ENCODE assay signal across 2 cellular contexts in the genomic region with DNA sequence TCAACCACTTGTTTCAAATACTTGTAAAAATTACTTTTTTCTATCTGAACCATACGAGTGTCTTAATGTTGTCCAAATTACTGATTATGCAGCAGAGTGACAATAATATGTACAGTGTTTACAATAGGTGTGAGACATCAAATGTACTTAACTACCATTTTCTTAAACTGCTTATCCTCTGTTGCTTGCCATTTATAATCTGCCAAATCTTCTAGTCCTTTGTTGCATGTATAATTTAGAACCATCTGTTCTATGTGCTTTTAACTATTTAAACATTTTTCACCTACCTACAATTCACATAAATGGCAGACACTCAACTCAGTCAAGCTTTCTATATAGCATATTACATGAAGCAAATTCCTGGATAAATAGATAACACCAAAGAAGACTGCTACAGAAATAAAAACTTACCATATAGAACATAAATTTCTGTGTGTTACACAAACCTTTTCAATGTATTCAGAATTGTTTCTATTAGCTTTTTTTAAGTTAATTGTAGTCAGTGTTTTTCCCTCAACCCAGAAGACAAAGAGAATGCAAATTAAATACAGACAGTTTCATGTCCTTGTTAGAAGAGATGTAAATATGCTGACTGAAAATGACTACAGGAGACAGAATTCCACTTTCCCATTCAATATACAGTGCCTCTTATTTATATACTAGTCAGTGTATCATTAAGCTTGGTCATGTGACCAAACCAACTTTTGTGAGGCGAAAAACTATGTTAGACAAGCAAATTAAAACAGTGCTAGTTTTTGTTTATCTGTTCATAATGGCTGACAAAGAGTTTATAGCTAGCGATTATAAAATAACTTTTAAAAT.
TF ChIP-seq lines count a peak whose summit lies in the region.

No MANE protein-coding gene starts in this region.

TF ChIP-seq in GM12878, 131 proteins besides CTCF, POLR2A, EP300 and RAD21:
- no peak for TF ChIP-seq ZZZ3 (IDR thresholded peaks at IDR 0.05; ENCODE audit: control insufficient read depth, insufficient read length, low read depth)
- no peak for TF ChIP-seq CHD2 (IDR thresholded peaks at IDR 0.05; ENCODE audit: borderline replicate concordance, low read depth, low read length)
- TF ChIP-seq, protein P1, sequence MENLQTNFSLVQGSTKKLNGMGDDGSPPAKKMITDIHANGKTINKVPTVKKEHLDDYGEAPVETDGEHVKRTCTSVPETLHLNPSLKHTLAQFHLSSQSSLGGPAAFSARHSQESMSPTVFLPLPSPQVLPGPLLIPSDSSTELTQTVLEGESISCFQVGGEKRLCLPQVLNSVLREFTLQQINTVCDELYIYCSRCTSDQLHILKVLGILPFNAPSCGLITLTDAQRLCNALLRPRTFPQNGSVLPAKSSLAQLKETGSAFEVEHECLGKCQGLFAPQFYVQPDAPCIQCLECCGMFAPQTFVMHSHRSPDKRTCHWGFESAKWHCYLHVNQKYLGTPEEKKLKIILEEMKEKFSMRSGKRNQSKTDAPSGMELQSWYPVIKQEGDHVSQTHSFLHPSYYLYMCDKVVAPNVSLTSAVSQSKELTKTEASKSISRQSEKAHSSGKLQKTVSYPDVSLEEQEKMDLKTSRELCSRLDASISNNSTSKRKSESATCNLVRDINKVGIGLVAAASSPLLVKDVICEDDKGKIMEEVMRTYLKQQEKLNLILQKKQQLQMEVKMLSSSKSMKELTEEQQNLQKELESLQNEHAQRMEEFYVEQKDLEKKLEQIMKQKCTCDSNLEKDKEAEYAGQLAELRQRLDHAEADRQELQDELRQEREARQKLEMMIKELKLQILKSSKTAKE (IDR thresholded peaks at IDR 0.05; ENCODE audit: low read depth, poor library complexity, severe bottlenecking), result peak; percentile 24
- TF ChIP-seq JUND (IDR thresholded peaks at IDR 0.05; ENCODE audit: low read depth, low read length), result no peak
- TF ChIP-seq, protein P2, sequence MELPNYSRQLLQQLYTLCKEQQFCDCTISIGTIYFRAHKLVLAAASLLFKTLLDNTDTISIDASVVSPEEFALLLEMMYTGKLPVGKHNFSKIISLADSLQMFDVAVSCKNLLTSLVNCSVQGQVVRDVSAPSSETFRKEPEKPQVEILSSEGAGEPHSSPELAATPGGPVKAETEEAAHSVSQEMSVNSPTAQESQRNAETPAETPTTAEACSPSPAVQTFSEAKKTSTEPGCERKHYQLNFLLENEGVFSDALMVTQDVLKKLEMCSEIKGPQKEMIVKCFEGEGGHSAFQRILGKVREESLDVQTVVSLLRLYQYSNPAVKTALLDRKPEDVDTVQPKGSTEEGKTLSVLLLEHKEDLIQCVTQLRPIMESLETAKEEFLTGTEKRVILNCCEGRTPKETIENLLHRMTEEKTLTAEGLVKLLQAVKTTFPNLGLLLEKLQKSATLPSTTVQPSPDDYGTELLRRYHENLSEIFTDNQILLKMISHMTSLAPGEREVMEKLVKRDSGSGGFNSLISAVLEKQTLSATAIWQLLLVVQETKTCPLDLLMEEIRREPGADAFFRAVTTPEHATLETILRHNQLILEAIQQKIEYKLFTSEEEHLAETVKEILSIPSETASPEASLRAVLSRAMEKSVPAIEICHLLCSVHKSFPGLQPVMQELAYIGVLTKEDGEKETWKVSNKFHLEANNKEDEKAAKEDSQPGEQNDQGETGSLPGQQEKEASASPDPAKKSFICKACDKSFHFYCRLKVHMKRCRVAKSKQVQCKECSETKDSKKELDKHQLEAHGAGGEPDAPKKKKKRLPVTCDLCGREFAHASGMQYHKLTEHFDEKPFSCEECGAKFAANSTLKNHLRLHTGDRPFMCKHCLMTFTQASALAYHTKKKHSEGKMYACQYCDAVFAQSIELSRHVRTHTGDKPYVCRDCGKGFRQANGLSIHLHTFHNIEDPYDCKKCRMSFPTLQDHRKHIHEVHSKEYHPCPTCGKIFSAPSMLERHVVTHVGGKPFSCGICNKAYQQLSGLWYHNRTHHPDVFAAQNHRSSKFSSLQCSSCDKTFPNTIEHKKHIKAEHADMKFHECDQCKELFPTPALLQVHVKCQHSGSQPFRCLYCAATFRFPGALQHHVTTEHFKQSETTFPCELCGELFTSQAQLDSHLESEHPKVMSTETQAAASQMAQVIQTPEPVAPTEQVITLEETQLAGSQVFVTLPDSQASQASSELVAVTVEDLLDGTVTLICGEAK (IDR thresholded peaks at IDR 0.05; ENCODE audit: borderline replicate concordance), result no peak
- TF ChIP-seq SMARCA5 (IDR thresholded peaks at IDR 0.05), result no peak
- TF ChIP-seq SUPT20H (IDR thresholded peaks at IDR 0.05; ENCODE audit: borderline replicate concordance, control insufficient read depth, low read depth, low read length), result no peak
- TF ChIP-seq STAT3 (IDR thresholded peaks at IDR 0.05; ENCODE audit: low read depth, low read length), result no peak
- TF ChIP-seq RAD51 (IDR thresholded peaks at IDR 0.05), result peak; percentile 95
- TF ChIP-seq HDGF (IDR thresholded peaks at IDR 0.05), result no peak
- TF ChIP-seq SUZ12 (IDR thresholded peaks at IDR 0.05; ENCODE audit: unreplicated experiment), result no peak
- no peak for TF ChIP-seq SIN3A (IDR thresholded peaks at IDR 0.05; ENCODE audit: low read depth, low read length)

TF ChIP-seq in HepG2, 621 proteins besides CTCF, POLR2A, EP300 and RAD21 (continues in another document):
- TF ChIP-seq NPAS2 (CRISPR knock-in tag; IDR thresholded peaks at IDR 0.05; ENCODE audit: borderline replicate concordance) (no peak), ATF7-NPFF (CRISPR knock-in tag; IDR thresholded peaks at IDR 0.05; ENCODE audit: low read depth) (no peak), ATF1 (CRISPR knock-in tag; IDR thresholded peaks at IDR 0.05) (0 out of 2 replicates have a peak, but pooled peaks have one; percentile 18), ELF4 (CRISPR knock-in tag; IDR thresholded peaks at IDR 0.05; ENCODE audit: borderline replicate concordance) (peak; percentile 21; the same call in 1 of the 2 replicates), RFXAP (CRISPR knock-in tag; IDR thresholded peaks at IDR 0.05; ENCODE audit: borderline replicate concordance) (no peak), ZNF280B (CRISPR knock-in tag; IDR thresholded peaks at IDR 0.05; ENCODE audit: borderline replicate concordance) (no peak), MED13 (CRISPR knock-in tag; IDR thresholded peaks at IDR 0.05) (no peak), NR1H2 (CRISPR knock-in tag; IDR thresholded peaks at IDR 0.05; ENCODE audit: borderline replicate concordance, low read depth) (no peak), HMGXB3 (CRISPR knock-in tag; IDR thresholded peaks at IDR 0.05; ENCODE audit: borderline replicate concordance) (no peak), TSC22D2 (CRISPR knock-in tag; IDR thresholded peaks at IDR 0.05; ENCODE audit: borderline replicate concordance) (no peak), ZNF510 (CRISPR knock-in tag; IDR thresholded peaks at IDR 0.05; ENCODE audit: low read depth) (no peak), ARID3A (IDR thresholded peaks at IDR 0.05; ENCODE audit: low read depth, low read length) (peak; percentile 53; the same call in 1 of the 2 replicates), ZNF383 (CRISPR knock-in tag; IDR thresholded peaks at IDR 0.05; ENCODE audit: borderline replicate concordance) (no peak), ZNF740 (CRISPR knock-in tag; IDR thresholded peaks at IDR 0.05) (no peak), U2AF1 (optimal IDR thresholded peaks at IDR 0.05; ENCODE audit: low read depth, low read length) (no peak), ZNF709 (CRISPR knock-in tag; IDR thresholded peaks at IDR 0.05) (no peak), ZNF749 (CRISPR knock-in tag; IDR thresholded peaks at IDR 0.05; ENCODE audit: borderline replicate concordance) (no peak), KDM2A (CRISPR knock-in tag; IDR thresholded peaks at IDR 0.05; ENCODE audit: borderline replicate concordance, low read depth) (no peak), RARA (CRISPR knock-in tag; IDR thresholded peaks at IDR 0.05) (no peak)
- TF ChIP-seq, protein P3, sequence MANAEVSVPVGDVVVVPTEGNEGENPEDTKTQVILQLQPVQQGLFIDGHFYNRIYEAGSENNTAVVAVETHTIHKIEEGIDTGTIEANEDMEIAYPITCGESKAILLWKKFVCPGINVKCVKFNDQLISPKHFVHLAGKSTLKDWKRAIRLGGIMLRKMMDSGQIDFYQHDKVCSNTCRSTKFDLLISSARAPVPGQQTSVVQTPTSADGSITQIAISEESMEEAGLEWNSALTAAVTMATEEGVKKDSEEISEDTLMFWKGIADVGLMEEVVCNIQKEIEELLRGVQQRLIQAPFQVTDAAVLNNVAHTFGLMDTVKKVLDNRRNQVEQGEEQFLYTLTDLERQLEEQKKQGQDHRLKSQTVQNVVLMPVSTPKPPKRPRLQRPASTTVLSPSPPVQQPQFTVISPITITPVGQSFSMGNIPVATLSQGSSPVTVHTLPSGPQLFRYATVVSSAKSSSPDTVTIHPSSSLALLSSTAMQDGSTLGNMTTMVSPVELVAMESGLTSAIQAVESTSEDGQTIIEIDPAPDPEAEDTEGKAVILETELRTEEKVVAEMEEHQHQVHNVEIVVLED (CRISPR knock-in tag; IDR thresholded peaks at IDR 0.05; ENCODE audit: borderline replicate concordance), result no peak
- TF ChIP-seq, protein P4, sequence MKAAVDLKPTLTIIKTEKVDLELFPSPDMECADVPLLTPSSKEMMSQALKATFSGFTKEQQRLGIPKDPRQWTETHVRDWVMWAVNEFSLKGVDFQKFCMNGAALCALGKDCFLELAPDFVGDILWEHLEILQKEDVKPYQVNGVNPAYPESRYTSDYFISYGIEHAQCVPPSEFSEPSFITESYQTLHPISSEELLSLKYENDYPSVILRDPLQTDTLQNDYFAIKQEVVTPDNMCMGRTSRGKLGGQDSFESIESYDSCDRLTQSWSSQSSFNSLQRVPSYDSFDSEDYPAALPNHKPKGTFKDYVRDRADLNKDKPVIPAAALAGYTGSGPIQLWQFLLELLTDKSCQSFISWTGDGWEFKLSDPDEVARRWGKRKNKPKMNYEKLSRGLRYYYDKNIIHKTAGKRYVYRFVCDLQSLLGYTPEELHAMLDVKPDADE (CRISPR knock-in tag; IDR thresholded peaks at IDR 0.05), result no peak
